ENCODE assay signal across 21 cellular contexts in the genomic region with DNA sequence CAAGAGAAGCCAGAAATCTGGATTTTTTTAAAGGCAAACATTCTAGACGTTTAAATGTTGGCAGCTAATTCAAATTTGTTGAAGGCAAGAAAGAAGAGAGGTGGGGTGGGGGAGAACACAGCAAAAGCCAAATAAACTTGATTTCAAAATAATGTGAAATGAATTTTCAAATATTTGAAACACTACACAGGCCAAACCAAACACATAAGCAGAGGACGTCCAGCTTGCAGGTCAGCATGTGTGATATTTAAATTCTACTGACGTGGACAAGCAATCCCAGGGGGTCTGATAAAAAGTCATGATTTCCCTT. TPM values are rescaled to one million over a fixed set of nuclear protein-coding genes. Genes with fewer than 3 reads are reported as not detected.
DNase-seq lines count a peak whose midpoint lies in the region; ATAC-seq and TF ChIP-seq lines count a peak whose summit lies in the region.
"Had no signal": no experiment of that assay in that cellular context is flagged by ENCODE, and none has a peak within 500 bp of the region (broad histone marks: within the 10 kb centered on the region; RNA-seq: fewer than 3 reads in every experiment).

No MANE protein-coding gene starts in this region.

- in situ Hi-C loops in HAP-1 (cut with MboI; ENCODE audit: low sequenced_read_pairs) = no loop called here

- H3K4me3 ChIP-seq in fibroblast of the aortic adventitia (ENCODE audit: low read depth, low read length) (no peak overlapping the region), sigmoid colon (no peak overlapping the region), left lung (no peak overlapping the region), HAP-1 (no peak overlapping the region)
- H3K4me3 ChIP-seq: body of pancreas, lung, pancreas, right lobe of liver, vagina had no signal

- H3K9me3 ChIP-seq in sigmoid colon (no peaks in the 10 kb centered on the region), left lung (no peaks in the 10 kb centered on the region), HAP-1 (no peaks in the 10 kb centered on the region)
- H3K9me3 ChIP-seq: body of pancreas, pancreas, right lobe of liver, vagina had no signal

- H3K4me1 ChIP-seq in sigmoid colon = peaks cover 0 to 49% (median 40%) of the 10 kb centered on the region in 4 donors
- peaks cover 26 to 48% of the 10 kb centered on the region in 2 donors for H3K4me1 ChIP-seq in left lung
- no peaks in the 10 kb centered on the region for H3K4me1 ChIP-seq in HAP-1

- no peaks in the 10 kb centered on the region for H3K9me3 Mint-ChIP-seq in activated naive CD4-positive, alpha-beta T cell treated with anti-CD3 and anti-CD28 coated beads, Interleukin-2, amount 50 U/mL, for 24 hours
- H3K9me3 Mint-ChIP-seq in T-cell = no peaks in the 10 kb centered on the region
- H3K9me3 Mint-ChIP-seq: activated naive CD8-positive, alpha-beta T cell treated with anti-CD3 and anti-CD28 coated beads, Interleukin-2, amount 50 U/mL, for 24 hours; activated T-cell treated with anti-CD3 and anti-CD28 coated beads, Interleukin-2, amount 50 U/mL, for 72 hours had no signal

- H3K27me3 ChIP-seq in sigmoid colon = no peaks in the 10 kb centered on the region
- no peaks in the 10 kb centered on the region for H3K27me3 ChIP-seq in left lung
- H3K27me3 ChIP-seq in HAP-1 (ENCODE audit: low read depth) = no peaks in the 10 kb centered on the region
- H3K27me3 ChIP-seq: body of pancreas, pancreas, right lobe of liver, vagina had no signal

- H3K27ac ChIP-seq in sigmoid colon = peak overlapping the region in 3 of 4 donors; percentile 45 to 55 (median 46)
- no peak overlapping the region for H3K27ac ChIP-seq in left lung
- H3K27ac ChIP-seq: body of pancreas, pancreas, right lobe of liver had no signal

- 69 to 77% methylated on average over 3 of the region's 3 CpGs for WGBS in sigmoid colon, 2 donors

- H3K36me3 ChIP-seq in sigmoid colon (no peaks in the 10 kb centered on the region), left lung (no peaks in the 10 kb centered on the region), HAP-1 (replicated peaks) (no peaks in the 10 kb centered on the region)
- H3K36me3 ChIP-seq: pancreas, right lobe of liver, vagina had no signal

- POLR2A ChIA-PET in T-cell (lab: Charles Lee) = no interaction called here

- no peaks in the 10 kb centered on the region for H3K36me3 Mint-ChIP-seq in activated naive CD4-positive, alpha-beta T cell treated with anti-CD3 and anti-CD28 coated beads, Interleukin-2, amount 50 U/mL, for 24 hours
- H3K36me3 Mint-ChIP-seq in T-cell = no peaks in the 10 kb centered on the region

- TF ChIP-seq POLR2A in sigmoid colon (IDR thresholded peaks at IDR 0.05) = no peak

- H3K27ac Mint-ChIP-seq in activated naive CD4-positive, alpha-beta T cell treated with anti-CD3 and anti-CD28 coated beads, Interleukin-2, amount 50 U/mL, for 24 hours = peak overlapping the region; percentile 68
- H3K27ac Mint-ChIP-seq in T-cell = peak overlapping the region; percentile 59 to 83
- H3K27ac Mint-ChIP-seq: activated naive CD8-positive, alpha-beta T cell treated with anti-CD3 and anti-CD28 coated beads, Interleukin-2, amount 50 U/mL, for 24 hours; activated T-cell treated with anti-CD3 and anti-CD28 coated beads, Interleukin-2, amount 50 U/mL, for 72 hours had no signal

- no peak overlapping the region for H3K4me3 Mint-ChIP-seq in activated naive CD4-positive, alpha-beta T cell treated with anti-CD3 and anti-CD28 coated beads, Interleukin-2, amount 50 U/mL, for 24 hours
- no peak overlapping the region for H3K4me3 Mint-ChIP-seq in T-cell
- H3K4me3 Mint-ChIP-seq: activated naive CD8-positive, alpha-beta T cell treated with anti-CD3 and anti-CD28 coated beads, Interleukin-2, amount 50 U/mL, for 24 hours; activated T-cell treated with anti-CD3 and anti-CD28 coated beads, Interleukin-2, amount 50 U/mL, for 72 hours had no signal

- ATAC-seq in T-cell (replicated peaks in 1 of 4) (no peak), left lung (no peak), GM21529 (IDR thresholded peaks at IDR 0.05; ENCODE audit: unreplicated experiment) (no peak)
- ATAC-seq: activated naive CD8-positive, alpha-beta T cell treated with anti-CD3 and anti-CD28 coated beads, Interleukin-2, amount 50 U/mL, for 24 hours; activated T-cell treated with anti-CD3 and anti-CD28 coated beads, Interleukin-2, amount 50 U/mL, for 72 hours; body of pancreas; pancreas; right lobe of liver had no signal

- H3K27me3 Mint-ChIP-seq in activated naive CD4-positive, alpha-beta T cell treated with anti-CD3 and anti-CD28 coated beads, Interleukin-2, amount 50 U/mL, for 24 hours = no peaks in the 10 kb centered on the region
- no peaks in the 10 kb centered on the region for H3K27me3 Mint-ChIP-seq in T-cell
- H3K27me3 Mint-ChIP-seq: activated naive CD8-positive, alpha-beta T cell treated with anti-CD3 and anti-CD28 coated beads, Interleukin-2, amount 50 U/mL, for 24 hours had no signal

- CTCF ChIA-PET in T-cell (lab: Charles Lee) = interaction anchor here (0.8 to 1.7 kb wide), 2 partner anchors 8 to 9 kb away, joined by 3 to 6 read pairs; no protein-coding TSS in a partner anchor

- intact Hi-C loops in sigmoid colon (cut with DNase I) = no loop called here
- intact Hi-C loops in left lung (cut with DNase I) = no loop called here

- TF ChIP-seq EP300 in sigmoid colon (IDR thresholded peaks at IDR 0.05) = no peak

- no peak for TF ChIP-seq CTCF in fibroblast of the aortic adventitia (IDR thresholded peaks at IDR 0.05; ENCODE audit: insufficient read depth, low read length)
- TF ChIP-seq CTCF in sigmoid colon (IDR thresholded peaks at IDR 0.05) = no peak
- TF ChIP-seq CTCF in left lung (IDR thresholded peaks at IDR 0.05) = no peak

- DNase-seq in activated naive CD4-positive, alpha-beta T cell treated with Interleukin-2 at 50 U/mL for 16 hours = no peak
- DNase-seq in T-cell (no peak), fibroblast of the aortic adventitia (ENCODE audit: low read depth) (peak; percentile 77), sigmoid colon (no peak), left lung (no peak), HAP-1 (ENCODE audit: low spot score in 2 of 2) (no peak)
- DNase-seq: activated naive CD8-positive, alpha-beta T cell treated with anti-CD3 and anti-CD28 coated beads, Interleukin-2, amount 50 U/mL, for 24 hours; activated T-cell treated with anti-CD3 and anti-CD28 coated beads, Interleukin-2, amount 50 U/mL, for 72 hours; body of pancreas; EL; GOT3; Karpas-422; MV-4-11; NCI-H1694 treated with DMSO at 0.1 percent for 48 hours; NCI-H69; pancreas; right lobe of liver had no signal

- peaks cover 64% of the 10 kb centered on the region for H3K4me1 Mint-ChIP-seq in activated naive CD4-positive, alpha-beta T cell treated with anti-CD3 and anti-CD28 coated beads, Interleukin-2, amount 50 U/mL, for 24 hours
- H3K4me1 Mint-ChIP-seq in T-cell = peaks cover 54 to 66% (median 60%) of the 10 kb centered on the region in 3 donors

RNA-seq across cellular contexts. Expression of a gene that starts 1.9 kb away (rescaled TPM):
- under 1 TPM; 0.15 to 0.45 (median 0.16) TPM for total RNA-seq in T-cell
- total RNA-seq in fibroblast of the aortic adventitia (ENCODE audit: low replicate concordance) = under 0.01 TPM in 1 of 2 replicates, not detected in the other
- total RNA-seq in sigmoid colon = under 1 TPM in 1 of 4 donors, not detected in 3; 0.55 TPM
- polyA plus RNA-seq in sigmoid colon = under 1 TPM in 1 of 3 donors, not detected in 2; 0.25 TPM
- total RNA-seq in left lung = 1 to 10 TPM in 1 of 2 donors, under 1 TPM in 1; 0.17 to 1.0 TPM
- total RNA-seq: body of pancreas had no signal

RNA-seq across cellular contexts. Expression of a gene that starts 55.6 kb away (rescaled TPM):
- total RNA-seq in T-cell = 100 to 1,000 TPM in 2 of 5 donors, 10 to 100 TPM in 3; 81.4 to 134 (median 98.3) TPM
- total RNA-seq in fibroblast of the aortic adventitia (ENCODE audit: low replicate concordance) = 16.9 and 20.6 TPM in 2 replicates
- total RNA-seq in sigmoid colon = 10 to 100 TPM; 24.6 to 46.7 (median 40.3) TPM
- polyA plus RNA-seq in sigmoid colon = 10 to 100 TPM; 12.0 to 73.1 (median 30.7) TPM
- total RNA-seq in left lung = 100 to 1,000 TPM in 1 of 2 donors, 10 to 100 TPM in 1; 46.7 to 133 TPM

Comparison
In these comparisons a context has a peak if more than half of its experiments do, and no peak if none do; other contexts are left out.
1. H3K27ac ChIP-seq: peak in sigmoid colon (3 of 4); none in left lung (0 of 2).